ENCODE assay signal across 14 cellular contexts in the genomic region with DNA sequence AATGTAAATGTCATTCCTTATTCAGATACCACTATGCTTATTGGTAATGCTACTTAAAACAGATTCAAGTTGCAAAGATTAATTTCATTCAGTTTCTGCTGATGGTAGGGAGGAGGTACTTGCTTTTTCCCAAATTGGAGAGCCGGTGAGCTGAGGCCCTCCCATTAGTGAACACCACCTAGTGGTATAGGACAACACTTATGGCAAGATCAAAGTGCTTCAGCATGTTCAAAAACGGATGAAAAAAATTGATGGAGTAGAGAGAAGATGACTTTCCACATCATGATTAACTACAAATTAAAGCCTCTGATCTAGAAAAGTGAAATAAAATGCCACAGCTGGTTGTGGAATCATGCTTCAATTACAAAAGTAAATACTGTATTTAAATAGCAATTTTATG.
DNase-seq lines count a peak whose midpoint lies in the region; ATAC-seq, FAIRE-seq and TF ChIP-seq lines count a peak whose summit lies in the region.
"Had no signal": no experiment of that assay in that cellular context is flagged by ENCODE, and none has a peak within 500 bp of the region (broad histone marks: within the 10 kb centered on the region; RNA-seq: fewer than 3 reads in every experiment).

No MANE protein-coding gene starts in this region.

- no peak overlapping the region for H3K27ac Mint-ChIP-seq in MCF 10A (ENCODE audit: low read depth, unreplicated experiment)
- H3K27ac Mint-ChIP-seq: stimulated activated memory B cell treated with anti-CD40 and anti-IgM and Interleukin-4, amounts not matched to agents 10 μg/mL and 1 μg/mL and 100 μg/mL, for 72 hours had no signal

- DNase-seq in MCF 10A (ENCODE audit: unreplicated experiment), result peak; percentile 10
- no peak for DNase-seq in breast epithelium (ENCODE audit: low spot score in 2 of 2)
- DNase-seq in NCI-H69 (lab: John Stamatoyannopoulos, UW), result peak; percentile 1
- no peak for DNase-seq in epithelial cell of proximal tubule (ENCODE audit: low read depth)
- peak; percentile 0 for DNase-seq in urothelium cell line (ENCODE audit: low spot score)
- DNase-seq in activated effector memory CD4-positive, alpha-beta T cell treated with Interleukin-2 at 50 U/mL for 16 hours, result no peak
- DNase-seq in left ventricle myocardium inferior, result no peak
- DNase-seq: activated CD4-positive, alpha-beta T cell treated with anti-CD3 and anti-CD28 coated beads, Interleukin-2, amount 50 U/mL, for 4 hours; KG1; lower lobe of right lung; NCI-H446 treated with DMSO at 0.1 percent for 48 hours had no signal

- FAIRE-seq in urothelium cell line (lab: Jason Lieb, UNC), result no peak
- FAIRE-seq: GM19239 had no signal

- H3K36me3 ChIP-seq in breast epithelium (no peaks in the 10 kb centered on the region), left ventricle myocardium inferior (no peaks in the 10 kb centered on the region)
- H3K36me3 ChIP-seq: lower lobe of right lung had no signal

- TF ChIP-seq CTCF in MCF 10A (IDR thresholded peaks at IDR 0.05; ENCODE audit: unreplicated experiment), result peak; percentile 24
- TF ChIP-seq CTCF in breast epithelium (IDR thresholded peaks at IDR 0.05), result no peak
- peak; percentile 46 for TF ChIP-seq CTCF in epithelial cell of proximal tubule (conservative IDR thresholded peaks at IDR 0.05; ENCODE audit: low read depth, low read length)
- no peak for TF ChIP-seq CTCF in left ventricle myocardium inferior (IDR thresholded peaks at IDR 0.05; ENCODE audit: borderline replicate concordance)

- H3K9me3 Mint-ChIP-seq in MCF 10A (ENCODE audit: unreplicated experiment), result no peaks in the 10 kb centered on the region
- H3K9me3 Mint-ChIP-seq: stimulated activated memory B cell treated with anti-CD40 and anti-IgM and Interleukin-4, amounts not matched to agents 10 μg/mL and 1 μg/mL and 100 μg/mL, for 72 hours had no signal

- no peak overlapping the region for H3K4me3 Mint-ChIP-seq in MCF 10A (ENCODE audit: unreplicated experiment)
- H3K4me3 Mint-ChIP-seq: stimulated activated memory B cell treated with anti-CD40 and anti-IgM and Interleukin-4, amounts not matched to agents 10 μg/mL and 1 μg/mL and 100 μg/mL, for 72 hours had no signal

- H3K4me1 Mint-ChIP-seq in MCF 10A (ENCODE audit: insufficient read depth, unreplicated experiment), result no peaks in the 10 kb centered on the region
- H3K4me1 Mint-ChIP-seq: stimulated activated memory B cell treated with anti-CD40 and anti-IgM and Interleukin-4, amounts not matched to agents 10 μg/mL and 1 μg/mL and 100 μg/mL, for 72 hours had no signal

- peaks cover 31% of the 10 kb centered on the region for H3K27me3 Mint-ChIP-seq in MCF 10A (ENCODE audit: insufficient read depth, unreplicated experiment)
- H3K27me3 Mint-ChIP-seq: stimulated activated memory B cell treated with anti-CD40 and anti-IgM and Interleukin-4, amounts not matched to agents 10 μg/mL and 1 μg/mL and 100 μg/mL, for 72 hours had no signal

- H3K4me1 ChIP-seq in breast epithelium (no peaks in the 10 kb centered on the region), left ventricle myocardium inferior (no peaks in the 10 kb centered on the region)
- H3K4me1 ChIP-seq: lower lobe of right lung had no signal

- CTCF ChIA-PET in MCF 10A (lab: Yijun Ruan, JAX), result no interaction called here

- ATAC-seq in HG02759 (IDR thresholded peaks at IDR 0.05; ENCODE audit: unreplicated experiment), result no peak
- ATAC-seq: lower lobe of right lung; stimulated activated memory B cell treated with anti-CD40 and anti-IgM and Interleukin-4, amounts not matched to agents 10 μg/mL and 1 μg/mL and 100 μg/mL, for 72 hours had no signal

- TF ChIP-seq POLR2A in breast epithelium (IDR thresholded peaks at IDR 0.05), result no peak

- H3K4me3 ChIP-seq in breast epithelium (no peak overlapping the region), epithelial cell of proximal tubule (ENCODE audit: low read depth, low read length) (no peak overlapping the region), left ventricle myocardium inferior (no peak overlapping the region)
- H3K4me3 ChIP-seq: lower lobe of right lung had no signal

- BruUV-seq in MCF 10A (replicated peaks; lab: Mats Ljungman, UMichigan), result no TSS peak

- POLR2A ChIA-PET in MCF 10A (lab: Yijun Ruan, JAX), result no interaction called here

- no peak overlapping the region for H3K27ac ChIP-seq in breast epithelium
- H3K27ac ChIP-seq in left ventricle myocardium inferior (replicated peaks), result no peak overlapping the region
- H3K27ac ChIP-seq: lower lobe of right lung had no signal

- intact Hi-C loops in MCF 10A (cut with micrococcal nuclease) (loop anchor here (5.0 kb wide), 1 partner anchor 149 kb away; no protein-coding TSS in a partner anchor), breast epithelium (cut with DNase I; ENCODE audit: low total_unique reads) (no loop called here), left ventricle myocardium inferior (cut with micrococcal nuclease) (no loop called here)

- no peaks in the 10 kb centered on the region for H3K36me3 Mint-ChIP-seq in MCF 10A (ENCODE audit: insufficient read depth, unreplicated experiment)
- H3K36me3 Mint-ChIP-seq: stimulated activated memory B cell treated with anti-CD40 and anti-IgM and Interleukin-4, amounts not matched to agents 10 μg/mL and 1 μg/mL and 100 μg/mL, for 72 hours had no signal

- H3K9me3 ChIP-seq in breast epithelium, result no peaks in the 10 kb centered on the region
- no peaks in the 10 kb centered on the region for H3K9me3 ChIP-seq in left ventricle myocardium inferior (replicated peaks)
- H3K9me3 ChIP-seq: lower lobe of right lung had no signal

- H3K27me3 ChIP-seq in breast epithelium (peaks cover 0 to 44% of the 10 kb centered on the region in 2 donors), left ventricle myocardium inferior (ENCODE audit: low read depth) (no peaks in the 10 kb centered on the region)

Comparison
In these comparisons a context has a peak if more than half of its experiments do, and no peak if none do; other contexts are left out.
1. DNase-seq: peak in MCF 10A (single experiment), NCI-H69 (single experiment) and urothelium cell line (single experiment); none in breast epithelium (0 of 2), epithelial cell of proximal tubule (single experiment), activated effector memory CD4-positive, alpha-beta T cell treated with Interleukin-2 at 50 U/mL for 16 hours (single experiment) and left ventricle myocardium inferior (single experiment).
2. CTCF ChIP-seq: peak in MCF 10A (single experiment) and epithelial cell of proximal tubule (single experiment); none in breast epithelium (0 of 3) and left ventricle myocardium inferior (single experiment).